Comparison of ENCODE assay signal across 1 cellular context in the genomic region with DNA sequence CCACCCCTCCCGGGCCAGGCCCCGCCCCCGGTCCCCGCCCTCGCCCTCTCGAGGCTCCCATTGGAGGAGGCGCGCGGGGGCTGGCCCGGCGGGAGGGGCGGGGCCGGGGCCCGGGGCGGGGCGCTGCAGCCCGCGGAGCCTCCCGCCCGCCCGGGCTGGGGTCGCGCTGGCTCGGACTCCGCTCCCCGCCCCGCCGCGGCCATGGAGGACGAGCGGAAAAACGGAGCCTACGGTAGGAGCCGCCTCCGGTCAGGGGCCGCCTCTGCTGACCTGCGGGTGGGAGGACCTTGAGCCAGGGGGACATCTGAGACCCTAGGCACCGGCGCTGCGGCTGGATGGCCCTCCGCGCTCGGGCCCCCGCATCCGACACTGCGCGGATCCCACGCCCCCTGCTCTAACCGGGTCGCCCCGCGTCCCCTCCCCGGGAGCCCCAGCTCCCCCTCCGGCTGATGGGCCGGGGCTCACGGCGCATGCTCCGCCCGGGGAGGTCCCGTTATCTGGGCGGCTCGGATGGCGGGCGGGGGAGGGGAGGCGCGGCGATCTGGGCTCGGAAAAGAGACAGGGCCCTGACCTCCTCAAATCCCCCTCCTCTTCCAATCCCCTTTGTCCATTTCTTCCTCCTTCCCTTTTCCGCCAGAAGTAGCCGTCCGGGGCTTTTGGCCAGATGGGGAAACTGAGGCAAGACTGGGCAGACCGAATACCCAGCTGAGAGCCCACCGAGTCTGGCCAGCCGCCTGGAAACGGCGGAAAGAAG.
TF ChIP-seq lines count a peak whose summit lies in the region.

No MANE protein-coding gene starts in this region.

TF ChIP-seq in H1, 55 proteins besides CTCF, POLR2A, EP300 and RAD21:
- TF ChIP-seq, protein P1, sequence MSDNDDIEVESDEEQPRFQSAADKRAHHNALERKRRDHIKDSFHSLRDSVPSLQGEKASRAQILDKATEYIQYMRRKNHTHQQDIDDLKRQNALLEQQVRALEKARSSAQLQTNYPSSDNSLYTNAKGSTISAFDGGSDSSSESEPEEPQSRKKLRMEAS (IDR thresholded peaks at IDR 0.05), result no peak
- 0 out of 2 replicates have a peak, but pooled peaks have one; percentile 19 for TF ChIP-seq YY1 (IDR thresholded peaks at IDR 0.05; ENCODE audit: low read depth, low read length)
- TF ChIP-seq GABPA (IDR thresholded peaks at IDR 0.05; ENCODE audit: borderline replicate concordance, insufficient read depth, low read length), result no peak
- no peak for TF ChIP-seq EZH2 (IDR thresholded peaks at IDR 0.05; ENCODE audit: low read depth, low read length, severe bottlenecking)
- no peak for TF ChIP-seq TCF12 (IDR thresholded peaks at IDR 0.05; ENCODE audit: low read depth, low read length)
- peak; percentile 70 for TF ChIP-seq KDM4A (IDR thresholded peaks at IDR 0.05; ENCODE audit: low read depth, low read length, severe bottlenecking)
- no peak for TF ChIP-seq FOSL1 (IDR thresholded peaks at IDR 0.05; ENCODE audit: insufficient read depth, low read depth, low read length)
- TF ChIP-seq SIRT6 (IDR thresholded peaks at IDR 0.05; ENCODE audit: low read length), result no peak
- TF ChIP-seq CREB1 (IDR thresholded peaks at IDR 0.05), result no peak
- TF ChIP-seq KDM1A (IDR thresholded peaks at IDR 0.05; ENCODE audit: borderline replicate concordance, low read length), result peak; percentile 67
- no peak for TF ChIP-seq SP2 (IDR thresholded peaks at IDR 0.05; ENCODE audit: low read length)
- TF ChIP-seq, protein P2, sequence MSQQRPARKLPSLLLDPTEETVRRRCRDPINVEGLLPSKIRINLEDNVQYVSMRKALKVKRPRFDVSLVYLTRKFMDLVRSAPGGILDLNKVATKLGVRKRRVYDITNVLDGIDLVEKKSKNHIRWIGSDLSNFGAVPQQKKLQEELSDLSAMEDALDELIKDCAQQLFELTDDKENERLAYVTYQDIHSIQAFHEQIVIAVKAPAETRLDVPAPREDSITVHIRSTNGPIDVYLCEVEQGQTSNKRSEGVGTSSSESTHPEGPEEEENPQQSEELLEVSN (IDR thresholded peaks at IDR 0.05), result no peak
- TF ChIP-seq TAF1 (IDR thresholded peaks at IDR 0.05; ENCODE audit: low read depth, low read length), result peak; percentile 48; the same call in 1 of the 2 replicates
- TF ChIP-seq, protein P3, sequence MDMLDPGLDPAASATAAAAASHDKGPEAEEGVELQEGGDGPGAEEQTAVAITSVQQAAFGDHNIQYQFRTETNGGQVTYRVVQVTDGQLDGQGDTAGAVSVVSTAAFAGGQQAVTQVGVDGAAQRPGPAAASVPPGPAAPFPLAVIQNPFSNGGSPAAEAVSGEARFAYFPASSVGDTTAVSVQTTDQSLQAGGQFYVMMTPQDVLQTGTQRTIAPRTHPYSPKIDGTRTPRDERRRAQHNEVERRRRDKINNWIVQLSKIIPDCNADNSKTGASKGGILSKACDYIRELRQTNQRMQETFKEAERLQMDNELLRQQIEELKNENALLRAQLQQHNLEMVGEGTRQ (IDR thresholded peaks at IDR 0.05; ENCODE audit: low read length), result no peak
- no peak for TF ChIP-seq TAF7 (optimal IDR thresholded peaks at IDR 0.05; ENCODE audit: borderline replicate concordance, low read depth, low read length)
- TF ChIP-seq NRF1 (IDR thresholded peaks at IDR 0.05; ENCODE audit: low read depth, low read length), result peak; percentile 46; the same call in 1 of the 2 replicates
- TF ChIP-seq CHD2 (IDR thresholded peaks at IDR 0.05; ENCODE audit: low read length), result no peak
- 0 out of 4 replicates have a peak, but pooled peaks of 1 of the 2 experiments have one; percentile 48 for TF ChIP-seq SIN3A (conservative IDR thresholded peaks at IDR 0.05 in 1 of 2, IDR thresholded peaks at IDR 0.05 in 1 of 2; ENCODE audit: low read depth in 1 of 2, low read length in 2 of 2)
- TF ChIP-seq PHF8 (conservative IDR thresholded peaks at IDR 0.05; ENCODE audit: low read depth, low read length), result peak; percentile 82
